14 cellular contexts compared by ENCODE assay signal in the genomic region with DNA sequence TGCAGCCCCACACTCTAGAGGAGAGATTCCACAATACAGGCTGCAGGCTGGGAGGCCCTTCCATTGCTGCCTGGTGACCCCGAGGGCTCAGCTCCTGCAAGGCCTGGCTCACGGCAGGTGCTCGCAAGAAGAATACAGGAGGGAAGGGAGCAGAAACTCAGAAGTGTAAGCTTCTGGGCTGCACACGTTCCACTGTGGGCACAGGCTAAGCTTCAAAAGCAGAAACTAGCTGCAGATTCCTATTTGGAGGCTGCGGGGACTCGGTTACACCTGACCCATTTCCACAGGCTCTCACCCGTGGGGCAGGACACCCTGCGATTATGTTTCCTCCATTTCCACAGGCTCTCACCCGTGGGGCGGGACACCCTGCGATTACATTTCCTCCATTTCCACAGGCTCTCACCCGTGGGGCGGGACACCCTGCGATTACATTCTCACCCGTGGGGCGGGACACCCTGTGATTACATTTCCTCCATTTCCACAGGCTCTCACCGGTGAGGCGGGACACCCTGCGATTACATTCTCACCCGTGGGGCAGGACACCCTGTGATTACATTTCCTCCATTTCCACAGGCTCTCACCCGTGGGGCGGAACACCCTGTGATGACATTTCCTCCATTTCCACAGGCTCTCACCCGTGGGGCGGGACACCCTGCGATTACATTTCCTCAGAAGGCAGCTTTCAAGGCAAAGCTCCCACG. TPM values are rescaled to one million over a fixed set of nuclear protein-coding genes. Genes with fewer than 3 reads are reported as not detected.
A peak's percentile ranks its signal among the peaks of the same experiment; 100 is the strongest.
DNase-seq lines count a peak whose midpoint lies in the region; ATAC-seq and TF ChIP-seq lines count a peak whose summit lies in the region.
"Had no signal": no experiment of that assay in that cellular context is flagged by ENCODE, and none has a peak within 500 bp of the region (broad histone marks: within the 10 kb centered on the region; RNA-seq: fewer than 3 reads in every experiment).

No MANE protein-coding gene starts in this region.

- H3K9me3 ChIP-seq in CD4-positive, alpha-beta memory T cell (ENCODE audit: control insufficient read depth in 1 of 2, low read length in 2 of 2) = no peaks in the 10 kb centered on the region
- H3K9me3 ChIP-seq: gastroesophageal sphincter had no signal

- H3K27ac Mint-ChIP-seq in HFFc6 (peak overlapping the region; percentile 75), immature natural killer cell (peak overlapping the region; percentile 94 to 100 (median 98))
- H3K27ac Mint-ChIP-seq in activated CD8-positive, alpha-beta memory T cell treated with anti-CD3 and anti-CD28 coated beads, Interleukin-2, amount 10 ng/mL, durations not matched to agents 7 days and 5 days = no peak overlapping the region
- H3K27ac Mint-ChIP-seq in stimulated activated effector memory CD8-positive, alpha-beta T cell treated with anti-CD3 and anti-CD28 coated beads, Interleukin-12 subunit alpha, Interleukin-12 subunit beta, amount 100 ng/mL, for 72 hours = peak overlapping the region; percentile 82
- H3K27ac Mint-ChIP-seq in CD4-positive, alpha-beta memory T cell = no peak overlapping the region
- H3K27ac Mint-ChIP-seq: T-helper 17 cell had no signal

- H3K36me3 Mint-ChIP-seq in HFFc6 (ENCODE audit: low read depth) (peaks cover 8% of the 10 kb centered on the region), immature natural killer cell (peaks cover 16 to 29% (median 19%) of the 10 kb centered on the region in 3 donors)
- H3K36me3 Mint-ChIP-seq in activated CD8-positive, alpha-beta memory T cell treated with anti-CD3 and anti-CD28 coated beads, Interleukin-2, amount 10 ng/mL, durations not matched to agents 7 days and 5 days = peaks cover 5% of the 10 kb centered on the region
- peaks cover 59% of the 10 kb centered on the region for H3K36me3 Mint-ChIP-seq in stimulated activated effector memory CD8-positive, alpha-beta T cell treated with anti-CD3 and anti-CD28 coated beads, Interleukin-12 subunit alpha, Interleukin-12 subunit beta, amount 100 ng/mL, for 72 hours
- H3K36me3 Mint-ChIP-seq in CD4-positive, alpha-beta memory T cell = peaks cover 8 to 27% of the 10 kb centered on the region in 2 donors

- CTCF ChIA-PET in activated CD8-positive, alpha-beta memory T cell treated with anti-CD3 and anti-CD28 coated beads, Interleukin-2, amount 10 ng/mL, durations not matched to agents 7 days and 5 days (lab: Charles Lee) = interaction anchor here (1.8 kb wide), 1 partner anchor 9 kb away, joined by 4 read pairs; no protein-coding TSS in a partner anchor
- CTCF ChIA-PET in CD4-positive, alpha-beta memory T cell (lab: Charles Lee; ENCODE audit: partially characterized antibody) = no interaction called here

- POLR2A ChIA-PET in CD4-positive, alpha-beta memory T cell (lab: Charles Lee; ENCODE audit: partially characterized antibody) = no interaction called here

- ATAC-seq in activated CD8-positive, alpha-beta memory T cell treated with anti-CD3 and anti-CD28 coated beads, Interleukin-2, amount 10 ng/mL, durations not matched to agents 7 days and 5 days = no peak
- ATAC-seq in stimulated activated effector memory CD8-positive, alpha-beta T cell treated with anti-CD3 and anti-CD28 coated beads, Interleukin-12 subunit alpha, Interleukin-12 subunit beta, amount 100 ng/mL, for 72 hours = no peak
- ATAC-seq: gastroesophageal sphincter, T-helper 17 cell had no signal

- DNase-seq in HFFc6 = no peak
- DNase-seq in activated CD8-positive, alpha-beta memory T cell treated with anti-CD3 and anti-CD28 coated beads, Interleukin-2, amount 10 ng/mL, durations not matched to agents 7 days and 5 days = peak; percentile 27
- DNase-seq in immature natural killer cell = peak; percentile 43 to 48 (median 47)
- DNase-seq in stimulated activated effector memory CD8-positive, alpha-beta T cell treated with anti-CD3 and anti-CD28 coated beads, Interleukin-12 subunit alpha, Interleukin-12 subunit beta, amount 100 ng/mL, for 72 hours (ENCODE audit: low spot score in 2 of 2) = no peak
- no peak for DNase-seq in CD4-positive, alpha-beta memory T cell
- DNase-seq in NCI-H1694 treated with DMSO at 0.1 percent for 48 hours (lab: John Stamatoyannopoulos, UW) = no peak
- DNase-seq in NCI-H187 treated with DMSO at 0.1 percent for 48 hours (lab: John Stamatoyannopoulos, UW) = no peak
- DNase-seq in HUDEP-2 (lab: John Stamatoyannopoulos, UW; ENCODE audit: unreplicated experiment in 76 of 76) = no peak
- DNase-seq: Calu3; mammary epithelial cell; NCI-H1694; stimulated activated CD4-positive, alpha-beta T cell treated with anti-CD3 and anti-CD28 coated beads, Interleukin-4, amount 100 ng/mL, for 24 hours had no signal

- H3K4me3 Mint-ChIP-seq in HFFc6 = no peak overlapping the region
- H3K4me3 Mint-ChIP-seq in activated CD8-positive, alpha-beta memory T cell treated with anti-CD3 and anti-CD28 coated beads, Interleukin-2, amount 10 ng/mL, durations not matched to agents 7 days and 5 days = no peak overlapping the region
- H3K4me3 Mint-ChIP-seq in immature natural killer cell = peak overlapping the region; percentile 73 to 88 (median 79)
- H3K4me3 Mint-ChIP-seq in stimulated activated effector memory CD8-positive, alpha-beta T cell treated with anti-CD3 and anti-CD28 coated beads, Interleukin-12 subunit alpha, Interleukin-12 subunit beta, amount 100 ng/mL, for 72 hours = no peak overlapping the region
- H3K4me3 Mint-ChIP-seq in CD4-positive, alpha-beta memory T cell = no peak overlapping the region
- H3K4me3 Mint-ChIP-seq: T-helper 17 cell had no signal

- H3K4me1 Mint-ChIP-seq in HFFc6 (ENCODE audit: low read depth) (peaks cover 43% of the 10 kb centered on the region), immature natural killer cell (peaks cover 93% of the 10 kb centered on the region in 2 donors)
- H3K4me1 Mint-ChIP-seq in activated CD8-positive, alpha-beta memory T cell treated with anti-CD3 and anti-CD28 coated beads, Interleukin-2, amount 10 ng/mL, durations not matched to agents 7 days and 5 days = peaks cover 23% of the 10 kb centered on the region
- peaks cover 77% of the 10 kb centered on the region for H3K4me1 Mint-ChIP-seq in stimulated activated effector memory CD8-positive, alpha-beta T cell treated with anti-CD3 and anti-CD28 coated beads, Interleukin-12 subunit alpha, Interleukin-12 subunit beta, amount 100 ng/mL, for 72 hours
- H3K4me1 Mint-ChIP-seq in CD4-positive, alpha-beta memory T cell = peaks cover 6 to 32% (median 22%) of the 10 kb centered on the region in 4 donors

- intact Hi-C loops in CD4-positive, alpha-beta memory T cell (cut with micrococcal nuclease) = no loop called here

- H3K4me1 ChIP-seq in CD4-positive, alpha-beta memory T cell (ENCODE audit: insufficient read depth, low read length) = peaks cover 28% of the 10 kb centered on the region
- H3K4me1 ChIP-seq: gastroesophageal sphincter had no signal

- H3K27me3 ChIP-seq in CD4-positive, alpha-beta memory T cell (ENCODE audit: insufficient read depth, low read length) = no peaks in the 10 kb centered on the region
- H3K27me3 ChIP-seq: gastroesophageal sphincter had no signal

- H3K9me3 Mint-ChIP-seq in HFFc6 (no peaks in the 10 kb centered on the region), immature natural killer cell (no peaks in the 10 kb centered on the region)
- H3K9me3 Mint-ChIP-seq in activated CD8-positive, alpha-beta memory T cell treated with anti-CD3 and anti-CD28 coated beads, Interleukin-2, amount 10 ng/mL, durations not matched to agents 7 days and 5 days (ENCODE audit: low read depth) = no peaks in the 10 kb centered on the region
- no peaks in the 10 kb centered on the region for H3K9me3 Mint-ChIP-seq in stimulated activated effector memory CD8-positive, alpha-beta T cell treated with anti-CD3 and anti-CD28 coated beads, Interleukin-12 subunit alpha, Interleukin-12 subunit beta, amount 100 ng/mL, for 72 hours
- H3K9me3 Mint-ChIP-seq in CD4-positive, alpha-beta memory T cell = no peaks in the 10 kb centered on the region

- H3K27ac ChIP-seq in CD4-positive, alpha-beta memory T cell (ENCODE audit: low read depth, low read length) = no peak overlapping the region
- H3K27ac ChIP-seq: gastroesophageal sphincter had no signal

- H3K27me3 Mint-ChIP-seq in HFFc6 (ENCODE audit: insufficient read depth) (no peaks in the 10 kb centered on the region), immature natural killer cell (ENCODE audit: low read depth in 3 of 3) (peaks cover 25 to 55% (median 31%) of the 10 kb centered on the region in 3 donors)
- no peaks in the 10 kb centered on the region for H3K27me3 Mint-ChIP-seq in activated CD8-positive, alpha-beta memory T cell treated with anti-CD3 and anti-CD28 coated beads, Interleukin-2, amount 10 ng/mL, durations not matched to agents 7 days and 5 days
- H3K27me3 Mint-ChIP-seq in CD4-positive, alpha-beta memory T cell = no peaks in the 10 kb centered on the region
- H3K27me3 Mint-ChIP-seq: T-helper 17 cell had no signal

- peaks cover 15% of the 10 kb centered on the region for H3K36me3 ChIP-seq in CD4-positive, alpha-beta memory T cell (ENCODE audit: insufficient read depth, low read length)

- no peak for TF ChIP-seq CTCF in HFFc6 (IDR thresholded peaks at IDR 0.05)

- H3K4me3 ChIP-seq in CD4-positive, alpha-beta memory T cell (ENCODE audit: low read length in 2 of 2) = no peak overlapping the region
- H3K4me3 ChIP-seq: gastroesophageal sphincter had no signal

RNA-seq across cellular contexts. Expression of a gene that starts 10.3 kb away (rescaled TPM):
- total RNA-seq in HFFc6 (2021; fragmentation: NEBNext Ultra II Directional; extraction: Animal tissue kit (Norgen Biotek cat#: 25700)) = 10 to 100 TPM; 37.5 to 53.5 (median 44.1) TPM
- total RNA-seq in activated CD8-positive, alpha-beta memory T cell treated with anti-CD3 and anti-CD28 coated beads, Interleukin-2, amount 10 ng/mL, durations not matched to agents 7 days and 5 days = 10 to 100 TPM; 83.8 to 85.3 TPM
- polyA plus RNA-seq in immature natural killer cell = 100 to 1,000 TPM; 107 to 255 (median 144) TPM
- total RNA-seq in CD4-positive, alpha-beta memory T cell = 10 to 100 TPM; 62.8 to 63.6 TPM
- polyA plus RNA-seq in CD4-positive, alpha-beta memory T cell = 10 to 100 TPM in 1 of 2 donors, 1 to 10 TPM in 1; 9.0 to 32.2 TPM

Comparison
In these comparisons a context has a peak if more than half of its experiments do, and no peak if none do; other contexts are left out.
1. DNase-seq: peak in activated CD8-positive, alpha-beta memory T cell treated with anti-CD3 and anti-CD28 coated beads, Interleukin-2, amount 10 ng/mL, durations not matched to agents 7 days and 5 days (single experiment) and immature natural killer cell (3 of 3); none in HFFc6 (single experiment), stimulated activated effector memory CD8-positive, alpha-beta T cell treated with anti-CD3 and anti-CD28 coated beads, Interleukin-12 subunit alpha, Interleukin-12 subunit beta, amount 100 ng/mL, for 72 hours (0 of 2), CD4-positive, alpha-beta memory T cell (0 of 5), NCI-H1694 treated with DMSO at 0.1 percent for 48 hours (single experiment), NCI-H187 treated with DMSO at 0.1 percent for 48 hours (single experiment) and HUDEP-2 (0 of 76).
2. H3K27ac Mint-ChIP-seq: peak in HFFc6 (single experiment), immature natural killer cell (6 of 6) and stimulated activated effector memory CD8-positive, alpha-beta T cell treated with anti-CD3 and anti-CD28 coated beads, Interleukin-12 subunit alpha, Interleukin-12 subunit beta, amount 100 ng/mL, for 72 hours (single experiment); none in activated CD8-positive, alpha-beta memory T cell treated with anti-CD3 and anti-CD28 coated beads, Interleukin-2, amount 10 ng/mL, durations not matched to agents 7 days and 5 days (single experiment) and CD4-positive, alpha-beta memory T cell (0 of 7).
3. H3K4me3 Mint-ChIP-seq: peak in immature natural killer cell (5 of 5); none in HFFc6 (single experiment), activated CD8-positive, alpha-beta memory T cell treated with anti-CD3 and anti-CD28 coated beads, Interleukin-2, amount 10 ng/mL, durations not matched to agents 7 days and 5 days (single experiment), stimulated activated effector memory CD8-positive, alpha-beta T cell treated with anti-CD3 and anti-CD28 coated beads, Interleukin-12 subunit alpha, Interleukin-12 subunit beta, amount 100 ng/mL, for 72 hours (single experiment) and CD4-positive, alpha-beta memory T cell (0 of 8).